Comparison of ENCODE assay signal across 1 cellular context in genomic region chr1:21816602-21817302, GRCh38.
TF ChIP-seq lines count a peak whose summit lies in the region.

No MANE protein-coding gene starts in this region.

TF ChIP-seq in H1, 55 proteins besides CTCF, POLR2A, EP300 and RAD21:
- TF ChIP-seq FOSL1 (IDR thresholded peaks at IDR 0.05; ENCODE audit: insufficient read depth, low read depth, low read length), result no peak
- no peak for TF ChIP-seq TBP (IDR thresholded peaks at IDR 0.05; ENCODE audit: low read depth, low read length)
- no peak for TF ChIP-seq HDAC2 (IDR thresholded peaks at IDR 0.05; ENCODE audit: borderline replicate concordance in 1 of 2, low read depth in 2 of 2, low read length in 2 of 2)
- TF ChIP-seq E2F6 (IDR thresholded peaks at IDR 0.05), result no peak
- TF ChIP-seq JUND (IDR thresholded peaks at IDR 0.05; ENCODE audit: low read length), result no peak
- TF ChIP-seq GTF2F1 (IDR thresholded peaks at IDR 0.05; ENCODE audit: borderline replicate concordance, low read depth, low read length), result no peak
- TF ChIP-seq RNF2 (IDR thresholded peaks at IDR 0.05; ENCODE audit: borderline replicate concordance, low read depth, low read length, missing control alignments, poor library complexity, severe bottlenecking), result no peak
- TF ChIP-seq CHD7 (IDR thresholded peaks at IDR 0.05; ENCODE audit: insufficient replicate concordance, low read length), result no peak
- TF ChIP-seq POLR2AphosphoS5 (IDR thresholded peaks at IDR 0.05; ENCODE audit: low read depth, low read length), result no peak
- no peak for TF ChIP-seq RFX5 (IDR thresholded peaks at IDR 0.05; ENCODE audit: borderline replicate concordance, low read depth, low read length)
- TF ChIP-seq TEAD4 (IDR thresholded peaks at IDR 0.05; ENCODE audit: low read depth, low read length), result no peak
- no peak for TF ChIP-seq USF2 (IDR thresholded peaks at IDR 0.05; ENCODE audit: low read length)
- no peak for TF ChIP-seq CEBPB (IDR thresholded peaks at IDR 0.05; ENCODE audit: low read depth, low read length)
